Comparison of ENCODE assay signal across 11 cellular contexts in genomic region chr11:102580185-102580951, GRCh38. TPM values are rescaled to one million over a fixed set of nuclear protein-coding genes. Genes with fewer than 3 reads are reported as not detected.
DNase-seq lines count a peak whose midpoint lies in the region; ATAC-seq and TF ChIP-seq lines count a peak whose summit lies in the region.
"Had no signal": no experiment of that assay in that cellular context is flagged by ENCODE, and none has a peak within 500 bp of the region (broad histone marks: within the 10 kb centered on the region; RNA-seq: fewer than 3 reads in every experiment).

No MANE protein-coding gene starts in this region.

- no peaks in the 10 kb centered on the region for H3F3A ChIP-seq in PC-3 (ENCODE audit: low read length, unreplicated experiment)

- no peak for DNase-seq in activated T-cell treated with anti-CD3 and anti-CD28 coated beads, Interleukin-2, amount 50 U/mL, for 4 hours
- DNase-seq in activated T-cell treated with anti-CD3 and anti-CD28 coated beads for 4 hours (no peak), PC-3 (peak; percentile 29)
- DNase-seq in effector memory CD4-positive, alpha-beta T cell: no peak
- no peak for DNase-seq in stimulated activated CD4-positive, alpha-beta T cell treated with anti-CD3 and anti-CD28 coated beads, Interleukin-2, amount 100 ng/mL, for 24 hours
- no peak for DNase-seq in activated CD4-positive, alpha-beta T cell treated with anti-CD3 and anti-CD28 coated beads for 1 hour
- DNase-seq: caudate nucleus, lower lobe of right lung had no signal

- H3K36me3 Mint-ChIP-seq in activated T-cell treated with anti-CD3 and anti-CD28 coated beads, Interleukin-2, amount 50 U/mL, for 4 hours (ENCODE audit: insufficient read depth): peaks cover 1% of the 10 kb centered on the region
- no peaks in the 10 kb centered on the region for H3K36me3 Mint-ChIP-seq in stimulated activated memory B cell treated with anti-CD40 and anti-IgM and Interleukin-4, amounts not matched to agents 10 μg/mL and 1 μg/mL and 100 μg/mL, for 72 hours

- intact Hi-C loops in PC-3 (cut with micrococcal nuclease): no loop called here

- ATAC-seq in activated T-cell treated with anti-CD3 and anti-CD28 coated beads, Interleukin-2, amount 50 U/mL, for 4 hours: peak; percentile 77 to 78
- ATAC-seq in HG02588 (IDR thresholded peaks at IDR 0.05; ENCODE audit: unreplicated experiment) (peak; percentile 59), PC-3 (peak; percentile 53)
- peak; percentile 65 for ATAC-seq in stimulated activated memory B cell treated with anti-CD40 and anti-IgM and Interleukin-4, amounts not matched to agents 10 μg/mL and 1 μg/mL and 100 μg/mL, for 72 hours
- ATAC-seq: lower lobe of right lung had no signal

- BruUV-seq in PC-3 (replicated peaks; lab: Mats Ljungman, UMichigan): no TSS peak

- no peak overlapping the region for H2AFZ ChIP-seq in PC-3 (ENCODE audit: low read length)

- no peak for TF ChIP-seq CTCF in PC-3 (conservative IDR thresholded peaks at IDR 0.05; ENCODE audit: low read depth, low read length)

- no peaks in the 10 kb centered on the region for H3K9me2 ChIP-seq in PC-3 (replicated peaks; ENCODE audit: low read length)

- peak overlapping the region; percentile 26 for H3K27ac Mint-ChIP-seq in stimulated activated memory B cell treated with anti-CD40 and anti-IgM and Interleukin-4, amounts not matched to agents 10 μg/mL and 1 μg/mL and 100 μg/mL, for 72 hours

- no peaks in the 10 kb centered on the region for H3K79me2 ChIP-seq in PC-3 (ENCODE audit: low read length)

- H3K4me1 ChIP-seq in PC-3 (ENCODE audit: insufficient read depth, low read length): peaks cover 20% of the 10 kb centered on the region; the same call in 1 of the 2 replicates
- H3K4me1 ChIP-seq in effector memory CD4-positive, alpha-beta T cell (ENCODE audit: control insufficient read depth, insufficient read depth, low read length, poor library complexity, severe bottlenecking): peaks cover 15% of the 10 kb centered on the region
- H3K4me1 ChIP-seq: lower lobe of right lung had no signal

- H3K9me3 ChIP-seq in PC-3 (ENCODE audit: low read length): no peaks in the 10 kb centered on the region
- no peaks in the 10 kb centered on the region for H3K9me3 ChIP-seq in effector memory CD4-positive, alpha-beta T cell (ENCODE audit: control insufficient read depth, low read length)
- H3K9me3 ChIP-seq: lower lobe of right lung had no signal

- H3K36me3 ChIP-seq in PC-3 (ENCODE audit: low read depth, low read length): no peaks in the 10 kb centered on the region
- no peaks in the 10 kb centered on the region for H3K36me3 ChIP-seq in effector memory CD4-positive, alpha-beta T cell (ENCODE audit: control insufficient read depth, insufficient read depth, low read length)
- H3K36me3 ChIP-seq: lower lobe of right lung had no signal

- POLR2A ChIA-PET in PC-3 (lab: Charles Lee; ENCODE audit: unreplicated experiment): no interaction called here

- no peaks in the 10 kb centered on the region for H3K27me3 Mint-ChIP-seq in activated T-cell treated with anti-CD3 and anti-CD28 coated beads, Interleukin-2, amount 50 U/mL, for 4 hours (ENCODE audit: low read depth)
- no peaks in the 10 kb centered on the region for H3K27me3 Mint-ChIP-seq in stimulated activated memory B cell treated with anti-CD40 and anti-IgM and Interleukin-4, amounts not matched to agents 10 μg/mL and 1 μg/mL and 100 μg/mL, for 72 hours

- H3K4me2 ChIP-seq in PC-3 (ENCODE audit: low read length): no peak overlapping the region

- CTCF ChIA-PET in PC-3 (lab: Charles Lee): interaction anchor here (0.7 kb wide), 1 partner anchor 12 kb away, joined by 3 read pairs; no protein-coding TSS in a partner anchor

- H3K4me3 Mint-ChIP-seq in activated T-cell treated with anti-CD3 and anti-CD28 coated beads, Interleukin-2, amount 50 U/mL, for 4 hours: no peak overlapping the region
- no peak overlapping the region for H3K4me3 Mint-ChIP-seq in stimulated activated memory B cell treated with anti-CD40 and anti-IgM and Interleukin-4, amounts not matched to agents 10 μg/mL and 1 μg/mL and 100 μg/mL, for 72 hours

- peaks cover 37% of the 10 kb centered on the region for H3K4me1 Mint-ChIP-seq in activated T-cell treated with anti-CD3 and anti-CD28 coated beads, Interleukin-2, amount 50 U/mL, for 4 hours (ENCODE audit: low read depth)
- H3K4me1 Mint-ChIP-seq in stimulated activated memory B cell treated with anti-CD40 and anti-IgM and Interleukin-4, amounts not matched to agents 10 μg/mL and 1 μg/mL and 100 μg/mL, for 72 hours: peaks cover 49% of the 10 kb centered on the region

- H3K9me3 Mint-ChIP-seq in activated T-cell treated with anti-CD3 and anti-CD28 coated beads, Interleukin-2, amount 50 U/mL, for 4 hours: peaks cover 4% of the 10 kb centered on the region
- H3K9me3 Mint-ChIP-seq in stimulated activated memory B cell treated with anti-CD40 and anti-IgM and Interleukin-4, amounts not matched to agents 10 μg/mL and 1 μg/mL and 100 μg/mL, for 72 hours: peaks cover 6% of the 10 kb centered on the region

- H3K27ac ChIP-seq in PC-3 (ENCODE audit: low read length): peak overlapping the region; percentile 39
- H3K27ac ChIP-seq in effector memory CD4-positive, alpha-beta T cell (ENCODE audit: insufficient read depth, low read length, poor library complexity, severe bottlenecking): no peak overlapping the region
- H3K27ac ChIP-seq: lower lobe of right lung had no signal

- no peak overlapping the region for H3K9ac ChIP-seq in PC-3 (ENCODE audit: low read length)

- no peaks in the 10 kb centered on the region for H4K20me1 ChIP-seq in PC-3 (ENCODE audit: low read length)

- no peak overlapping the region for H3K4me3 ChIP-seq in PC-3 (ENCODE audit: low read length)
- H3K4me3 ChIP-seq in effector memory CD4-positive, alpha-beta T cell (ENCODE audit: insufficient read depth, low read depth, low read length, poor library complexity, severe bottlenecking): no peak overlapping the region
- H3K4me3 ChIP-seq: lower lobe of right lung had no signal

- H3K27me3 ChIP-seq in PC-3 (ENCODE audit: low read length): no peaks in the 10 kb centered on the region
- no peaks in the 10 kb centered on the region for H3K27me3 ChIP-seq in effector memory CD4-positive, alpha-beta T cell (replicated peaks; ENCODE audit: control insufficient read depth, insufficient read depth, low read length, poor library complexity, severe bottlenecking)

RNA-seq across cellular contexts. Expression of gene MMP20, which starts 44.8 kb away (rescaled TPM):
- not detected for total RNA-seq in activated T-cell treated with anti-CD3 and anti-CD28 coated beads, Interleukin-2, amount 50 U/mL, for 4 hours
- not detected in 2 replicates for total RNA-seq in PC-3 (2014; rRNA removed)
- total RNA-seq: lower lobe of right lung, posterior vena cava had no signal

RNA-seq across cellular contexts. Expression of gene MMP7, which starts 49.8 kb away (rescaled TPM):
- total RNA-seq in activated T-cell treated with anti-CD3 and anti-CD28 coated beads, Interleukin-2, amount 50 U/mL, for 4 hours: under 1 TPM; 0.19 to 0.53 (median 0.47) TPM
- total RNA-seq in PC-3 (2014; rRNA removed): 0.18 TPM in 1 of 2 replicates, not detected in the other
- total RNA-seq: posterior vena cava had no signal
